10 cellular contexts compared by ENCODE assay signal in genomic region chr3:177145402-177145801, GRCh38. TPM values are rescaled to one million over a fixed set of nuclear protein-coding genes. Genes with fewer than 3 reads are reported as not detected.
DNase-seq lines count a peak whose midpoint lies in the region; ATAC-seq and TF ChIP-seq lines count a peak whose summit lies in the region.
"Had no signal": no experiment of that assay in that cellular context is flagged by ENCODE, and none has a peak within 500 bp of the region (broad histone marks: within the 10 kb centered on the region; RNA-seq: fewer than 3 reads in every experiment).

No MANE protein-coding gene starts in this region.

- TF ChIP-seq CTCF in transverse colon (IDR thresholded peaks at IDR 0.05), result no peak

- DNase-seq in activated naive CD4-positive, alpha-beta T cell treated with anti-CD3 and anti-CD28 coated beads, Interleukin-2, amount 50 U/mL, for 16 hours, result no peak
- DNase-seq in T-helper 17 cell, result no peak
- no peak for DNase-seq in transverse colon
- no peak for DNase-seq in NCI-H524 (lab: John Stamatoyannopoulos, UW)
- DNase-seq in SIG-M5 (lab: John Stamatoyannopoulos, UW), result no peak
- DNase-seq: C1 segment of cervical spinal cord; NK-92 treated with Interleukin-12 subunit alpha and Interleukin-12 subunit beta, amount 100 ng/mL, for 24 hours had no signal

- H3K36me3 Mint-ChIP-seq in activated naive CD4-positive, alpha-beta T cell treated with anti-CD3 and anti-CD28 coated beads, Interleukin-2, amount 50 U/mL, for 24 hours, result peaks cover 3% of the 10 kb centered on the region
- no peaks in the 10 kb centered on the region for H3K36me3 Mint-ChIP-seq in T-helper 17 cell (ENCODE audit: low read depth)

- no peaks in the 10 kb centered on the region for H3K27me3 ChIP-seq in transverse colon

- no peaks in the 10 kb centered on the region for H3K9me3 ChIP-seq in T-helper 17 cell (ENCODE audit: control insufficient read depth, low read length, poor library complexity, severe bottlenecking)
- H3K9me3 ChIP-seq in transverse colon, result no peaks in the 10 kb centered on the region

- intact Hi-C loops in transverse colon (cut with DNase I; ENCODE audit: low total_unique reads), result no loop called here

- in situ Hi-C loops in transverse colon (cut with MboI; ENCODE audit: low pct_ligation_motif_present in 1 of 4, low pct_unique_long_range_greater_than_20kb in 1 of 4, low sequenced_read_pairs in 3 of 4), result no loop called here

- no peaks in the 10 kb centered on the region for H3K9me3 Mint-ChIP-seq in activated naive CD4-positive, alpha-beta T cell treated with anti-CD3 and anti-CD28 coated beads, Interleukin-2, amount 50 U/mL, for 24 hours

- H3K4me3 ChIP-seq in transverse colon, result no peak overlapping the region

- TF ChIP-seq POLR2A in transverse colon (IDR thresholded peaks at IDR 0.05), result no peak

- ATAC-seq in HG02938 (IDR thresholded peaks at IDR 0.05; ENCODE audit: unreplicated experiment) (peak; percentile 3), T-helper 17 cell (peak; percentile 39), HG02981 (IDR thresholded peaks at IDR 0.05; ENCODE audit: unreplicated experiment) (no peak)

- no peaks in the 10 kb centered on the region for H3K27me3 Mint-ChIP-seq in activated naive CD4-positive, alpha-beta T cell treated with anti-CD3 and anti-CD28 coated beads, Interleukin-2, amount 50 U/mL, for 24 hours
- no peaks in the 10 kb centered on the region for H3K27me3 Mint-ChIP-seq in T-helper 17 cell

- peak overlapping the region; percentile 88 for H3K27ac Mint-ChIP-seq in activated naive CD4-positive, alpha-beta T cell treated with anti-CD3 and anti-CD28 coated beads, Interleukin-2, amount 50 U/mL, for 24 hours
- peak overlapping the region; percentile 97 for H3K27ac Mint-ChIP-seq in T-helper 17 cell

- no peak for TF ChIP-seq EP300 in transverse colon (IDR thresholded peaks at IDR 0.05; ENCODE audit: low read depth)

- H3K4me1 ChIP-seq in transverse colon, result peaks cover 28 to 93% (median 49%) of the 10 kb centered on the region in 4 donors

- peaks cover 77% of the 10 kb centered on the region for H3K4me1 Mint-ChIP-seq in activated naive CD4-positive, alpha-beta T cell treated with anti-CD3 and anti-CD28 coated beads, Interleukin-2, amount 50 U/mL, for 24 hours
- peaks cover 42% of the 10 kb centered on the region for H3K4me1 Mint-ChIP-seq in T-helper 17 cell

- WGBS in transverse colon (ENCODE audit: low coverage in 1 of 2), 2 donors, result 58 to 75% methylated on average over 1 of the region's 1 CpG

- peak overlapping the region; percentile 74 for H3K4me3 Mint-ChIP-seq in activated naive CD4-positive, alpha-beta T cell treated with anti-CD3 and anti-CD28 coated beads, Interleukin-2, amount 50 U/mL, for 24 hours
- peak overlapping the region; percentile 84 for H3K4me3 Mint-ChIP-seq in T-helper 17 cell

- peak overlapping the region in 3 of 4 donors; percentile 4 to 11 (median 8) for H3K27ac ChIP-seq in transverse colon

- H3K36me3 ChIP-seq in transverse colon, result no peaks in the 10 kb centered on the region

RNA-seq across cellular contexts. Expression of gene TBL1XR1, which starts 51.9 kb away (rescaled TPM):
- total RNA-seq in T-helper 17 cell (100 to 1,000 TPM; 115 to 136 TPM), transverse colon (100 to 1,000 TPM in 1 of 4 donors, 10 to 100 TPM in 3; 39.4 to 131 (median 68.1) TPM)
